22 cellular contexts compared by ENCODE assay signal in genomic region chr22:42544686-42545085, GRCh38. TPM values are rescaled to one million over a fixed set of nuclear protein-coding genes. Genes with fewer than 3 reads are reported as not detected.
DNase-seq lines count a peak whose midpoint lies in the region; ATAC-seq, FAIRE-seq and TF ChIP-seq lines count a peak whose summit lies in the region.
"Had no signal": no experiment of that assay in that cellular context is flagged by ENCODE, and none has a peak within 500 bp of the region (broad histone marks: within the 10 kb centered on the region; RNA-seq: fewer than 3 reads in every experiment).

No MANE protein-coding gene starts in this region.

- no peak for FAIRE-seq in H54 (lab: Jason Lieb, UNC)
- FAIRE-seq: endometrium, H1 had no signal

- no peak overlapping the region for H3K27ac ChIP-seq in aorta (ENCODE audit: low read depth in 1 of 2, low read length in 2 of 2)
- H3K27ac ChIP-seq: neural progenitor cell, stomach had no signal

- H3K9me3 ChIP-seq in aorta (ENCODE audit: control insufficient read depth, low read length), result no peaks in the 10 kb centered on the region
- H3K9me3 ChIP-seq: stomach had no signal

- intact Hi-C loops in aorta (cut with DNase I), result no loop called here

- no peak overlapping the region for H3K4me3 ChIP-seq in H7 (ENCODE audit: insufficient read depth, low read depth, low read length)
- H3K4me3 ChIP-seq in aorta (ENCODE audit: low read length in 2 of 2), result no peak overlapping the region
- H3K4me3 ChIP-seq: neural progenitor cell, stomach had no signal

- no peak for TF ChIP-seq POLR2A in H54 (IDR thresholded peaks at IDR 0.05; ENCODE audit: low read depth, low read length)

- H3K27me3 ChIP-seq in H7 (ENCODE audit: control insufficient read depth, insufficient read depth, low read length), result no peaks in the 10 kb centered on the region
- no peaks in the 10 kb centered on the region for H3K27me3 ChIP-seq in aorta (ENCODE audit: control insufficient read depth in 1 of 2, insufficient read depth in 2 of 2, low read length in 1 of 2)

- H3K36me3 ChIP-seq in H7 (replicated peaks; ENCODE audit: control insufficient read depth, insufficient read depth, low read length) (no peaks in the 10 kb centered on the region), aorta (ENCODE audit: control insufficient read depth in 1 of 2, insufficient read depth in 2 of 2, low read length in 1 of 2) (no peaks in the 10 kb centered on the region)
- H3K36me3 ChIP-seq: neural progenitor cell, stomach had no signal

- 25% methylated on average over 2 of the region's 2 CpGs for WGBS in aorta, 2 donors

- DNase-seq in H7 (peak; percentile 11), NCI-H226 (peak; percentile 61), dermis microvascular lymphatic vessel endothelial cell (ENCODE audit: low read depth in 2 of 2) (peak; percentile 87 to 91), non-pigmented ciliary epithelial cell (ENCODE audit: low read depth) (peak; percentile 11), H54 (ENCODE audit: insufficient read length, low spot score) (no peak), aorta (no peak)
- DNase-seq: activated CD8-positive, alpha-beta T cell treated with anti-CD3 and anti-CD28 coated beads for 36 hours; activated naive CD4-positive, alpha-beta T cell treated with anti-CD3 and anti-CD28 coated beads, Interleukin-2, amount 50 U/mL, for 16 hours; activated T-cell treated with anti-CD3 and anti-CD28 coated beads, Interleukin-2, amount 50 U/mL, for 48 hours; CD8-positive, alpha-beta T cell; foreskin melanocyte; KBM-7; left cardiac atrium; NCI-H2227 treated with DMSO at 0.1 percent for 48 hours; SIG-M5; stomach had no signal

- ATAC-seq in HG03139 (IDR thresholded peaks at IDR 0.05; ENCODE audit: unreplicated experiment) (no peak), GM19467 (IDR thresholded peaks at IDR 0.05; ENCODE audit: unreplicated experiment) (no peak), aorta (ENCODE audit: low FRiP score) (no peak)
- ATAC-seq: activated CD8-positive, alpha-beta T cell treated with anti-CD3 and anti-CD28 coated beads for 36 hours; CD8-positive, alpha-beta T cell; WTC11 had no signal

- H3K4me1 ChIP-seq in aorta (ENCODE audit: control insufficient read depth in 1 of 2, insufficient read depth in 2 of 2, low read length in 2 of 2), result no peaks in the 10 kb centered on the region
- H3K4me1 ChIP-seq: neural progenitor cell, stomach had no signal

RNA-seq across cellular contexts. Expression of gene SERHL2, which starts 9.1 kb away (rescaled TPM):
- total RNA-seq in H7 (2014; rRNA removed; shearing (Covaris generic)), result 2.6 and 7.5 TPM in 2 replicates
- total RNA-seq in dermis microvascular lymphatic vessel endothelial cell (2.6 and 3.8 TPM in 2 replicates), aorta (1 to 10 TPM; 2.0 to 2.9 TPM)
- 1 to 10 TPM; 1.6 to 4.2 TPM for polyA plus RNA-seq in aorta
- total RNA-seq: H1 had no signal

RNA-seq across cellular contexts. Expression of gene RRP7A, which starts 25.1 kb away (rescaled TPM):
- 33.1 and 39.3 TPM in 2 replicates for total RNA-seq in H7 (2014; rRNA removed; shearing (Covaris generic))
- total RNA-seq in dermis microvascular lymphatic vessel endothelial cell, result 25.3 and 30.7 TPM in 2 replicates
- 10 to 100 TPM; 36.0 to 38.9 TPM for total RNA-seq in aorta
- polyA plus RNA-seq in aorta, result 10 to 100 TPM in 1 of 2 donors, 1 to 10 TPM in 1; 5.3 to 20.3 TPM

Comparison
In these comparisons a context has a peak if more than half of its experiments do, and no peak if none do; other contexts are left out.
1. DNase-seq: peak in H7 (single experiment), NCI-H226 (single experiment), dermis microvascular lymphatic vessel endothelial cell (2 of 2) and non-pigmented ciliary epithelial cell (single experiment); none in H54 (single experiment) and aorta (0 of 2).